In the genomic region with DNA sequence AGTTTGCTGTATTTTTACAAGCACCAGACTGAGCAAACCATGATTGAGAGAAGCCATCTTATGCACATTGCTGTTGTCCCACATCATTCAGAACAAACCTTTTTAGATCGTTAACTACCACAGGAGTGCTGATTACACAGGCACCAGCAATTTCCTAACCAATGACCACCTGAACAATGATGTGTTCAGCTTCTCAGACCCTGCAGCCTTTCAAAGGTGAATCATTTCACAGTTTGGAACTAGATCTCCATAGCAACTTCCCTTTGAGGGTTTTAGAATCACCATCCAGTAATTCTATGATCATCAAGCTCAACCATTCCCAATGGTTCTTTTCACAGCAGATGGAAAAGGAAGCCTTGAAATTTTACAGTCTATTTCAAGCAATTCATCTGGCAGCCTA, we compare ENCODE assay signal across 1 cellular context.
TF ChIP-seq lines count a peak whose summit lies in the region.

No MANE protein-coding gene starts in this region.

TF ChIP-seq in GM12878, 131 proteins besides CTCF, POLR2A, EP300 and RAD21 (continued from another document):
- TF ChIP-seq, protein P1, sequence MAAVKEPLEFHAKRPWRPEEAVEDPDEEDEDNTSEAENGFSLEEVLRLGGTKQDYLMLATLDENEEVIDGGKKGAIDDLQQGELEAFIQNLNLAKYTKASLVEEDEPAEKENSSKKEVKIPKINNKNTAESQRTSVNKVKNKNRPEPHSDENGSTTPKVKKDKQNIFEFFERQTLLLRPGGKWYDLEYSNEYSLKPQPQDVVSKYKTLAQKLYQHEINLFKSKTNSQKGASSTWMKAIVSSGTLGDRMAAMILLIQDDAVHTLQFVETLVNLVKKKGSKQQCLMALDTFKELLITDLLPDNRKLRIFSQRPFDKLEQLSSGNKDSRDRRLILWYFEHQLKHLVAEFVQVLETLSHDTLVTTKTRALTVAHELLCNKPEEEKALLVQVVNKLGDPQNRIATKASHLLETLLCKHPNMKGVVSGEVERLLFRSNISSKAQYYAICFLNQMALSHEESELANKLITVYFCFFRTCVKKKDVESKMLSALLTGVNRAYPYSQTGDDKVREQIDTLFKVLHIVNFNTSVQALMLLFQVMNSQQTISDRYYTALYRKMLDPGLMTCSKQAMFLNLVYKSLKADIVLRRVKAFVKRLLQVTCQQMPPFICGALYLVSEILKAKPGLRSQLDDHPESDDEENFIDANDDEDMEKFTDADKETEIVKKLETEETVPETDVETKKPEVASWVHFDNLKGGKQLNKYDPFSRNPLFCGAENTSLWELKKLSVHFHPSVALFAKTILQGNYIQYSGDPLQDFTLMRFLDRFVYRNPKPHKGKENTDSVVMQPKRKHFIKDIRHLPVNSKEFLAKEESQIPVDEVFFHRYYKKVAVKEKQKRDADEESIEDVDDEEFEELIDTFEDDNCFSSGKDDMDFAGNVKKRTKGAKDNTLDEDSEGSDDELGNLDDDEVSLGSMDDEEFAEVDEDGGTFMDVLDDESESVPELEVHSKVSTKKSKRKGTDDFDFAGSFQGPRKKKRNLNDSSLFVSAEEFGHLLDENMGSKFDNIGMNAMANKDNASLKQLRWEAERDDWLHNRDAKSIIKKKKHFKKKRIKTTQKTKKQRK (IDR thresholded peaks at IDR 0.05; ENCODE audit: low read depth, low read length) = no peak
- TF ChIP-seq, protein P2, sequence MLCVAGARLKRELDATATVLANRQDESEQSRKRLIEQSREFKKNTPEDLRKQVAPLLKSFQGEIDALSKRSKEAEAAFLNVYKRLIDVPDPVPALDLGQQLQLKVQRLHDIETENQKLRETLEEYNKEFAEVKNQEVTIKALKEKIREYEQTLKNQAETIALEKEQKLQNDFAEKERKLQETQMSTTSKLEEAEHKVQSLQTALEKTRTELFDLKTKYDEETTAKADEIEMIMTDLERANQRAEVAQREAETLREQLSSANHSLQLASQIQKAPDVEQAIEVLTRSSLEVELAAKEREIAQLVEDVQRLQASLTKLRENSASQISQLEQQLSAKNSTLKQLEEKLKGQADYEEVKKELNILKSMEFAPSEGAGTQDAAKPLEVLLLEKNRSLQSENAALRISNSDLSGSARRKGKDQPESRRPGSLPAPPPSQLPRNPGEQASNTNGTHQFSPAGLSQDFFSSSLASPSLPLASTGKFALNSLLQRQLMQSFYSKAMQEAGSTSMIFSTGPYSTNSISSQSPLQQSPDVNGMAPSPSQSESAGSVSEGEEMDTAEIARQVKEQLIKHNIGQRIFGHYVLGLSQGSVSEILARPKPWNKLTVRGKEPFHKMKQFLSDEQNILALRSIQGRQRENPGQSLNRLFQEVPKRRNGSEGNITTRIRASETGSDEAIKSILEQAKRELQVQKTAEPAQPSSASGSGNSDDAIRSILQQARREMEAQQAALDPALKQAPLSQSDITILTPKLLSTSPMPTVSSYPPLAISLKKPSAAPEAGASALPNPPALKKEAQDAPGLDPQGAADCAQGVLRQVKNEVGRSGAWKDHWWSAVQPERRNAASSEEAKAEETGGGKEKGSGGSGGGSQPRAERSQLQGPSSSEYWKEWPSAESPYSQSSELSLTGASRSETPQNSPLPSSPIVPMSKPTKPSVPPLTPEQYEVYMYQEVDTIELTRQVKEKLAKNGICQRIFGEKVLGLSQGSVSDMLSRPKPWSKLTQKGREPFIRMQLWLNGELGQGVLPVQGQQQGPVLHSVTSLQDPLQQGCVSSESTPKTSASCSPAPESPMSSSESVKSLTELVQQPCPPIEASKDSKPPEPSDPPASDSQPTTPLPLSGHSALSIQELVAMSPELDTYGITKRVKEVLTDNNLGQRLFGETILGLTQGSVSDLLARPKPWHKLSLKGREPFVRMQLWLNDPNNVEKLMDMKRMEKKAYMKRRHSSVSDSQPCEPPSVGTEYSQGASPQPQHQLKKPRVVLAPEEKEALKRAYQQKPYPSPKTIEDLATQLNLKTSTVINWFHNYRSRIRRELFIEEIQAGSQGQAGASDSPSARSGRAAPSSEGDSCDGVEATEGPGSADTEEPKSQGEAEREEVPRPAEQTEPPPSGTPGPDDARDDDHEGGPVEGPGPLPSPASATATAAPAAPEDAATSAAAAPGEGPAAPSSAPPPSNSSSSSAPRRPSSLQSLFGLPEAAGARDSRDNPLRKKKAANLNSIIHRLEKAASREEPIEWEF (IDR thresholded peaks at IDR 0.05; ENCODE audit: insufficient replicate concordance, low read depth, low read length) = no peak
- peak; percentile 26; the same call in 1 of the 2 replicates for TF ChIP-seq BCL11A (IDR thresholded peaks at IDR 0.05; ENCODE audit: low read depth, low read length)
- no peak for TF ChIP-seq CREB1 (IDR thresholded peaks at IDR 0.05; ENCODE audit: low read depth)
